ENCODE assay signal across 15 cellular contexts in the genomic region with DNA sequence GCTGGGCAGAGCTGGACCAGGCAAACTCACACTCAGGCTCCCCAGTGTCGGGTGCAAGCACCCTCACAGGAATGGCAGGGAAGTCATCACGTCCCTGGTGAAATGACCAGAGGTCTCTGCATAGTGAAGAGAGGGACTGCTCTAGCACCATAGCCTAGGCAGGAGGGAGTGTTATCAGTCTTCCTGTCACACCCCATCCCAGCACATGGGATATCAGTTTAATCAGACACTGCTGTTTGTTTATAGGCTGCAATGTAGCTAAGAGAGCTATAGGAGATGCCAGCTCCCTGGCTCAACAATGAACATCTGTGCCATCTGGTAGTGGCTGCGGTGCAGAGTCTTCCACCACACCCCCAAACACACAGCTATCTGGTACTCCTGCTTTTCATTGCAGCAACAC.
"Had no signal": no experiment of that assay in that cellular context is flagged by ENCODE, and none has a peak within 500 bp of the region (broad histone marks: within the 10 kb centered on the region; RNA-seq: fewer than 3 reads in every experiment).

No MANE protein-coding gene starts in this region.

- DNase-seq: activated CD4-positive, alpha-beta T cell treated with anti-CD3 and anti-CD28 coated beads, Interleukin-2, amount 10 ng/mL, durations not matched to agents 24 days and 14 days; activated CD8-positive, alpha-beta T cell treated with anti-CD3 and anti-CD28 coated beads for 36 hours; activated naive CD4-positive, alpha-beta T cell treated with anti-CD3 and anti-CD28 coated beads for 36 hours; activated T-cell treated with anti-CD3 and anti-CD28 coated beads, Interleukin-2, amount 50 U/mL, for 24 hours; gastrocnemius medialis; head of caudate nucleus; kidney; left lung; midbrain; occipital lobe; retina; stimulated activated naive CD4-positive, alpha-beta T cell treated with Interleukin-2 at 50 U/mL for 16 hours; transverse colon had no signal

- H3K4me1 ChIP-seq: left lung, transverse colon, vagina had no signal

- H3K4me3 ChIP-seq: coronary artery, gastrocnemius medialis, left lung, transverse colon, vagina had no signal

- H3K9me3 ChIP-seq: gastrocnemius medialis, transverse colon, vagina had no signal

- H3K27ac ChIP-seq: coronary artery, gastrocnemius medialis, left lung, transverse colon, vagina had no signal

- ATAC-seq: activated CD8-positive, alpha-beta T cell treated with anti-CD3 and anti-CD28 coated beads for 36 hours; gastrocnemius medialis; left lung had no signal

- H3K36me3 ChIP-seq: gastrocnemius medialis, left lung, transverse colon, vagina had no signal

- FAIRE-seq: kidney had no signal

- H3K27me3 ChIP-seq: gastrocnemius medialis, left lung, transverse colon, vagina had no signal
